ENCODE assay signal across 8 cellular contexts in genomic region chr9:109779711-109780452, GRCh38.
DNase-seq lines count a peak whose midpoint lies in the region; ATAC-seq and TF ChIP-seq lines count a peak whose summit lies in the region.

PALM2AKAP2 (plus strand) TSS chr9:109780198; CDS start chr9:109780489, 291 bp downstream.

- H3K9me3 ChIP-seq in neuron (ENCODE audit: low read length) = no peaks in the 10 kb centered on the region

- in situ Hi-C loops in ACHN (cut with HindIII; ENCODE audit: low pct_ligation_motif_present, low pct_unique_long_range_greater_than_20kb, low sequenced_read_pairs) = no loop called here

- POLR2A ChIA-PET in HEK293T (lab: Yijun Ruan, JAX) = interaction anchor here (0.9 to 1.1 kb wide), 2 partner anchors 9 to 39 kb away, joined by 3 read pairs; no protein-coding TSS in a partner anchor

- peak; percentile 54 for DNase-seq in ACHN
- peak; percentile 76 for DNase-seq in HEK293T (ENCODE audit: extremely low spot score)
- peak; percentile 71 for DNase-seq in SW480 (ENCODE audit: low spot score)
- DNase-seq in germinal center (ENCODE audit: low spot score) = peak; percentile 8

- H2AFZ ChIP-seq in neuron (ENCODE audit: low read depth, low read length) = peak within 1 kb of the TSS; percentile 95

- ATAC-seq in HG03039 (IDR thresholded peaks at IDR 0.05; ENCODE audit: unreplicated experiment) (no peak), HG03095 (IDR thresholded peaks at IDR 0.05; ENCODE audit: unreplicated experiment) (no peak), HG03097 (IDR thresholded peaks at IDR 0.05; ENCODE audit: low FRiP score, unreplicated experiment) (no peak)

- no peaks in the 10 kb centered on the region for H3K36me3 ChIP-seq in neuron (ENCODE audit: insufficient read depth, low read length)

- CTCF ChIA-PET in HEK293T (lab: Yijun Ruan, JAX) = interaction anchor here (1.1 kb wide), 1 partner anchor 37 kb away, joined by 3 read pairs; no protein-coding TSS in a partner anchor

- H3K27me3 ChIP-seq in neuron (ENCODE audit: insufficient read depth, low read length) = peaks cover 7% of the 10 kb centered on the region

- peak within 1 kb of the TSS; percentile 63 for H3K4me3 ChIP-seq in neuron (ENCODE audit: low read length)

- H3K4me1 ChIP-seq in neuron (ENCODE audit: insufficient read depth, low read length) = peaks cover 6% of the 10 kb centered on the region

TF ChIP-seq in HEK293T, 16 proteins besides CTCF, POLR2A, EP300 and RAD21:
- TF ChIP-seq PKNOX1 (IDR thresholded peaks at IDR 0.05) = no peak
- TF ChIP-seq SUZ12 (IDR thresholded peaks at IDR 0.05) = no peak
- no peak for TF ChIP-seq FOXM1 (IDR thresholded peaks at IDR 0.05; ENCODE audit: borderline replicate concordance)
- no peak for TF ChIP-seq ARNT (IDR thresholded peaks at IDR 0.05)
- TF ChIP-seq LEF1 (IDR thresholded peaks at IDR 0.05; ENCODE audit: borderline replicate concordance) = 0 out of 2 replicates have a peak, but pooled peaks have one; percentile 55
- no peak for TF ChIP-seq HDGF (IDR thresholded peaks at IDR 0.05; ENCODE audit: borderline replicate concordance)
- TF ChIP-seq NFRKB (IDR thresholded peaks at IDR 0.05) = no peak
- no peak for TF ChIP-seq TARDBP (IDR thresholded peaks at IDR 0.05)
- no peak for TF ChIP-seq CTBP1 (IDR thresholded peaks at IDR 0.05; ENCODE audit: borderline replicate concordance)
- TF ChIP-seq L3MBTL2 (conservative IDR thresholded peaks at IDR 0.05) = peak; percentile 78
TF ChIP-seq in HEK293T: peak in this region for 2.

Comparison
In these comparisons a context has a peak if more than half of its experiments do, and no peak if none do; other contexts are left out.
1. DNase-seq: peak in every context shown above with its lines; median percentile 76 in HEK293T; 71 in SW480; 54 in ACHN; 8 in germinal center.